In the genomic region with DNA sequence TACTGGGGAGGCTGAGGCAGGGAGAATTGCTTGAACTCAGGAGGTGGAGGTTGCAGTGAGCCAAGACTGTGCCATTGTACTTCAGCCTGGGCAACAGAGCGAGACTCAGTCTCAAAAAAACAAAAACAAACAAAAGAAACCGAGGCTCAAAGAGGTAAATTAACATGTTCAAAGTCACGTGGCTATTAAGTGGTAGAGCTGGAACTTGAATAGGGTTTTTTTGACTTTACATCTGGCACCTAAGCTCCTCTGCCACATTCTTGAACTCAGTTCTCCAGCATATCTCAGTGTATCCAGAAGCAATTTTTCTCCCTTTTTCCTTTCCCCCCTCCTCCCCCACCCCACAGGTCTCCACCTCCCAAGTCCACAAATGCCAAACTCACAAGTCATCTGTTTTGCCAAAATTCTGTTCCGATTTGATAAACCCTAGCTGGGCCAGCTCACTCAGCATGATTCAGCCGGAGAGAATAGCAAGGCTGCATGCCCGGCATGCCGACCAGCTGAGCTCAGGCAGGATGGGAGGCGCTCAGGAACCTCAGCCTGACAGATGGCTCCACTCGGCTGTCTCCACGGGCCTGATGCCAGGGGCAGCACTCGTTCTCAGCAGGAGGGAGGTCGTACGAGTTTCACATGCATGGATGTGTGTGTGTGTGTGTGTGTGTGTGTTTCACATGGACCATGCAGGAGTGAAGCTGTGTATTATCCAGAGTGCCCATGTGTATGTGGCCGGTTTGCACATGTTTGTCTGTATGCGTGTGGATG, we compare ENCODE assay signal across 1 cellular context.
TF ChIP-seq lines count a peak whose summit lies in the region.

No MANE protein-coding gene starts in this region.

TF ChIP-seq in endothelial cell of umbilical vein, 7 proteins besides CTCF, POLR2A, EP300 and RAD21:
- TF ChIP-seq POLR2AphosphoS5 (IDR thresholded peaks at IDR 0.05; ENCODE audit: insufficient read depth, low read depth, low read length) = peak; percentile 98
- TF ChIP-seq MAX (IDR thresholded peaks at IDR 0.05; ENCODE audit: insufficient read depth, insufficient read length) = no peak
- no peak for TF ChIP-seq EZH2 (IDR thresholded peaks at IDR 0.05; ENCODE audit: borderline replicate concordance, low read depth, low read length, severe bottlenecking)
- TF ChIP-seq MYC (IDR thresholded peaks at IDR 0.05; ENCODE audit: low read depth, low read length) = peak; percentile 12
- peak; percentile 100 for TF ChIP-seq FOS (IDR thresholded peaks at IDR 0.05; ENCODE audit: borderline replicate concordance, insufficient read depth, low read length)
- peak; percentile 93 for TF ChIP-seq GATA2 (IDR thresholded peaks at IDR 0.05; ENCODE audit: insufficient read depth, insufficient read length, low read depth, low read length)
- peak; percentile 92 for TF ChIP-seq JUN (IDR thresholded peaks at IDR 0.05; ENCODE audit: borderline replicate concordance, insufficient read depth, insufficient read length, low read depth)
